In the genomic region with DNA sequence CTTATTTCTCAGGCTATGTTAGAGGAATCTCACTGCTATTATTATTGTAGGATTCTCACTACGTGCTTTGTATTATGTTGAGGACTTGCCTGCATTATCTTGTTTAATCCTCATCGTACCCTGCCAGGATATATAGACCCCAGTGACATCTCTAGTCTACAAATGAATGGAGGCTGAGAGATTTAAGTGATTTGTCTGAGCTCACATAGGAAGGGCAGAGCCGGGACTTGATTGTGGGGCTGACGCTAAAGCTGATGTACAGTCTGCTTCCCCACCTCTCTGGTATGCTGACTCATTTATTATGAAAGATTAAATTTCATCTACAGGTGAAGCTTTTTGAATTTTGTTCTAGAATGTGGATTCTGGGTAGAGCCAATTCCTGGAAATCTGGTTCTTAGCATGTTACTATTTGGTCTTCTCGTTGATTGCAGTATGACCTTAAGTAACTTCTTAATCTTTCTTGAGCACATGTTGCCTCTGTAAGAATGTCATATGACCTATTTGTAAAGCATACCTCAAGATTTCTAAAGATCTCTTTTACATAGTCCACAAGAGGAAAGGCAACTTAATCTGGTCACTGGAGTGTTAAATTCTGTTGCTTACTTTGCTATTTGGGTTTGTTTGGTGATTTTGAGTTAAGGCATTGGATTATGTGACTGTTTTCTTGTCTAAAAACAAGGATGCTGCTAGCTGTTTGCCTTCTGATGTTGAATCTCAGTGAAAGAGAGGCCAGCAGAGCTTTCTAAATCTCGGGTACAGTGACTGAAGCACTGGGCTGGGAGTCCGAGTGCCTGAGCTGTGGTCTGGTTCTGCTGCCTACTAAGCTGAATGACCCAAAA, we compare ENCODE assay signal across 12 cellular contexts. TPM values are rescaled to one million over a fixed set of nuclear protein-coding genes. Genes with fewer than 3 reads are reported as not detected.
DNase-seq lines count a peak whose midpoint lies in the region; ATAC-seq, FAIRE-seq and TF ChIP-seq lines count a peak whose summit lies in the region.
"Had no signal": no experiment of that assay in that cellular context is flagged by ENCODE, and none has a peak within 500 bp of the region (broad histone marks: within the 10 kb centered on the region; RNA-seq: fewer than 3 reads in every experiment).

No MANE protein-coding gene starts in this region.

- no peaks in the 10 kb centered on the region for H3K9me3 ChIP-seq in right atrium auricular region
- H3K9me3 ChIP-seq in adipocyte (ENCODE audit: control insufficient read depth, low read length), result no peaks in the 10 kb centered on the region
- H3K9me3 ChIP-seq in HepG2 (ENCODE audit: low read length), result no peaks in the 10 kb centered on the region

- H3K27ac ChIP-seq in right atrium auricular region, result no peak overlapping the region
- H3K27ac ChIP-seq in HepG2 (ENCODE audit: extremely low read length, insufficient read depth, low read length), result peak overlapping the region; percentile 8
- H3K27ac ChIP-seq: cardiac muscle cell had no signal

- H3K27me3 ChIP-seq in right atrium auricular region (no peaks in the 10 kb centered on the region), adipocyte (replicated peaks; ENCODE audit: control insufficient read depth, insufficient read depth, low read length) (no peaks in the 10 kb centered on the region), HepG2 (ENCODE audit: control insufficient read depth in 1 of 2, insufficient read depth in 2 of 2, low read length in 2 of 2) (no peaks in the 10 kb centered on the region)
- H3K27me3 ChIP-seq: cardiac muscle cell had no signal

- H3K27me3 Mint-ChIP-seq in activated T-helper 2 cell treated with anti-CD3 and anti-CD28 coated beads, Interferon-gamma antibody, Interleukin-2, Interleukin-4, amounts not matched to agents 10 μg/mL and 5 μg/mL and 100 μg/mL, durations not matched to agents 14 hours and 24 hours and 36 hours (ENCODE audit: low read depth), result no peaks in the 10 kb centered on the region
- H3K27me3 Mint-ChIP-seq: memory B cell had no signal

- H3K4me2 ChIP-seq in HepG2 (ENCODE audit: low read depth, low read length), result no peak overlapping the region

- no peak for FAIRE-seq in HepG2 (lab: Jason Lieb, UNC)
- FAIRE-seq: D721Med had no signal

- H3K36me3 Mint-ChIP-seq in activated T-helper 2 cell treated with anti-CD3 and anti-CD28 coated beads, Interferon-gamma antibody, Interleukin-2, Interleukin-4, amounts not matched to agents 10 μg/mL and 5 μg/mL and 100 μg/mL, durations not matched to agents 14 hours and 24 hours and 36 hours (ENCODE audit: low read depth), result peaks cover 38% of the 10 kb centered on the region

- no peak overlapping the region for H3K27ac Mint-ChIP-seq in activated T-helper 2 cell treated with anti-CD3 and anti-CD28 coated beads, Interferon-gamma antibody, Interleukin-2, Interleukin-4, amounts not matched to agents 10 μg/mL and 5 μg/mL and 100 μg/mL, durations not matched to agents 14 hours and 24 hours and 36 hours
- H3K27ac Mint-ChIP-seq: memory B cell had no signal

- peaks cover 60% of the 10 kb centered on the region for H3K4me1 Mint-ChIP-seq in activated T-helper 2 cell treated with anti-CD3 and anti-CD28 coated beads, Interferon-gamma antibody, Interleukin-2, Interleukin-4, amounts not matched to agents 10 μg/mL and 5 μg/mL and 100 μg/mL, durations not matched to agents 14 hours and 24 hours and 36 hours (ENCODE audit: low read depth)

- no peak for TF ChIP-seq RAD21 in HepG2 (CRISPR knock-in tag; IDR thresholded peaks at IDR 0.05)

- TF ChIP-seq EP300 in HepG2 (IDR thresholded peaks at IDR 0.05; ENCODE audit: low read depth in 2 of 2, low read length in 2 of 2), result no peak
- TF ChIP-seq EP300 in HepG2 (CRISPR knock-in tag; IDR thresholded peaks at IDR 0.05; ENCODE audit: borderline replicate concordance), result no peak

- POLR2A ChIA-PET in HepG2 (lab: Yijun Ruan, JAX), result no interaction called here

- no peaks in the 10 kb centered on the region for H3K9me3 Mint-ChIP-seq in activated T-helper 2 cell treated with anti-CD3 and anti-CD28 coated beads, Interferon-gamma antibody, Interleukin-2, Interleukin-4, amounts not matched to agents 10 μg/mL and 5 μg/mL and 100 μg/mL, durations not matched to agents 14 hours and 24 hours and 36 hours
- H3K9me3 Mint-ChIP-seq: memory B cell had no signal

- BruUV-seq in HepG2 (replicated peaks; lab: Mats Ljungman, UMichigan), result no TSS peak

- peaks cover 0 to 41% of the 10 kb centered on the region in 2 donors for H3K4me1 ChIP-seq in right atrium auricular region
- peaks cover 59% of the 10 kb centered on the region for H3K4me1 ChIP-seq in adipocyte (ENCODE audit: control insufficient read depth, insufficient read depth, low read length)
- H3K4me1 ChIP-seq in HepG2 (ENCODE audit: insufficient read depth, low read length), result peaks cover 40% of the 10 kb centered on the region

- peaks cover 86% of the 10 kb centered on the region for H3K79me2 ChIP-seq in HepG2 (ENCODE audit: insufficient read depth, low read length)

- H3K9ac ChIP-seq in adipocyte (ENCODE audit: low read length) (peak overlapping the region; percentile 61), HepG2 (ENCODE audit: insufficient read depth, low read depth, low read length) (no peak overlapping the region)

- ATAC-seq in Right ventricle myocardium superior (ENCODE audit: poor library complexity) (peak; percentile 38), HepG2 (no peak), GM18505 (IDR thresholded peaks at IDR 0.05; ENCODE audit: unreplicated experiment) (no peak)

- CTCF ChIA-PET in HepG2 (lab: Yijun Ruan, JAX; ENCODE audit: low intra/inter-chr PET ratio, low total read pairs), result no interaction called here

- TF ChIP-seq POLR2A in HepG2 (IDR thresholded peaks at IDR 0.05; ENCODE audit: insufficient read depth in 1 of 2, low read depth in 2 of 2, low read length in 2 of 2) (no peak), GM18505 (IDR thresholded peaks at IDR 0.05; ENCODE audit: borderline replicate concordance, extremely low read depth, insufficient read depth, insufficient read length) (no peak)

- H2AFZ ChIP-seq in HepG2 (ENCODE audit: low read length), result no peak overlapping the region

- H3K4me3 ChIP-seq in right atrium auricular region, result no peak overlapping the region
- peak overlapping the region; percentile 61 for H3K4me3 ChIP-seq in adipocyte (ENCODE audit: low read length)
- no peak overlapping the region for H3K4me3 ChIP-seq in HepG2 (replicated peaks in 1 of 3; ENCODE audit: insufficient read depth in 1 of 3, low read depth in 2 of 3, low read length in 3 of 3)
- H3K4me3 ChIP-seq: cardiac muscle cell had no signal

- H3K4me3 Mint-ChIP-seq in activated T-helper 2 cell treated with anti-CD3 and anti-CD28 coated beads, Interferon-gamma antibody, Interleukin-2, Interleukin-4, amounts not matched to agents 10 μg/mL and 5 μg/mL and 100 μg/mL, durations not matched to agents 14 hours and 24 hours and 36 hours (ENCODE audit: low read depth), result no peak overlapping the region
- H3K4me3 Mint-ChIP-seq: memory B cell had no signal

- H4K20me1 ChIP-seq in HepG2 (ENCODE audit: insufficient read depth, low read length), result 0 out of 2 replicates have a peak, but pooled peaks cover 2% of the 10 kb centered on the region

- in situ Hi-C loops in HepG2 (cut with HindIII; ENCODE audit: extremely low pct_ligation_motif_present, low pct_unique_long_range_greater_than_20kb), result no loop called here

- DNase-seq in Right ventricle myocardium superior (no peak), right atrium auricular region (ENCODE audit: low spot score) (no peak), adipocyte (ENCODE audit: low read depth) (peak; percentile 21), HepG2 (ENCODE audit: low spot score) (no peak), NCI-H510A (lab: John Stamatoyannopoulos, UW) (no peak)
- no peak for DNase-seq in stimulated activated CD4-positive, alpha-beta T cell treated with anti-CD3 and anti-CD28 coated beads, Interleukin-15, amount 100 ng/mL, for 24 hours
- no peak for DNase-seq in activated T-helper 2 cell treated with anti-CD3 and anti-CD28 coated beads, Interferon-gamma antibody, Interleukin-2, Interleukin-4, amounts not matched to agents 10 μg/mL and 5 μg/mL and 100 μg/mL, durations not matched to agents 14 hours and 24 hours and 36 hours (ENCODE audit: low spot score)
- DNase-seq: SHP77 had no signal

- intact Hi-C loops in Right ventricle myocardium superior (cut with DNase I) (no loop called here), HepG2 (cut with micrococcal nuclease; ENCODE audit: unreplicated experiment) (no loop called here)
- intact Hi-C loops in activated T-helper 2 cell treated with anti-CD3 and anti-CD28 coated beads, Interferon-gamma antibody, Interleukin-2, Interleukin-4, amounts not matched to agents 10 μg/mL and 5 μg/mL and 100 μg/mL, durations not matched to agents 14 hours and 24 hours and 36 hours (cut with micrococcal nuclease), result no loop called here

- H3K36me3 ChIP-seq in right atrium auricular region, result no peaks in the 10 kb centered on the region
- H3K36me3 ChIP-seq in adipocyte (ENCODE audit: control insufficient read depth, insufficient read depth, low read length, severe bottlenecking), result no peaks in the 10 kb centered on the region
- peaks cover 0 to 9% of the 10 kb centered on the region in 2 experiments; a peak in 4 of 5 replicates for H3K36me3 ChIP-seq in HepG2 (replicated peaks in 1 of 2; ENCODE audit: control insufficient read depth in 1 of 2, insufficient read depth in 2 of 2, low read length in 2 of 2)
- H3K36me3 ChIP-seq: cardiac muscle cell had no signal

- TF ChIP-seq CTCF in right atrium auricular region (IDR thresholded peaks at IDR 0.05) (no peak), HepG2 (CRISPR knock-in tag; IDR thresholded peaks at IDR 0.05) (no peak)

- WGBS in HepG2 (ENCODE audit: low lambda C conversion rate), result 93% methylated on average over 7 of the region's 7 CpGs

RNA-seq across cellular contexts. Expression of a gene that starts 12.4 kb away (rescaled TPM):
- total RNA-seq in Right ventricle myocardium superior (47.4 TPM), right atrium auricular region (10 to 100 TPM; 58.6 to 62.6 TPM), HepG2 (2016; rRNA removed; fragmentation: Illumina TruSeq; extraction: Trizol) (175 and 204 TPM in 2 replicates)
- 260 and 296 TPM in 2 replicates for total RNA-seq in HepG2 (2016; cell fraction: cytosol; rRNA removed; fragmentation: Illumina TruSeq; extraction: Trizol; ENCODE audit: low read depth)
- 189 and 192 TPM in 2 replicates for total RNA-seq in HepG2 (2016; cell fraction: insoluble cytoplasmic fraction; rRNA removed; fragmentation: Illumina TruSeq; extraction: Trizol)
- total RNA-seq in HepG2 (2016; cell fraction: membrane; rRNA removed; fragmentation: Illumina TruSeq; extraction: Trizol), result 531 and 570 TPM in 2 replicates
- total RNA-seq in HepG2 (2016; cell fraction: nucleus; rRNA removed; fragmentation: Illumina TruSeq; extraction: Trizol), result 102 and 120 TPM in 2 replicates
- polyA plus RNA-seq in HepG2 (2011; rRNA removed), result 96.9 and 123 TPM in 2 replicates
- polyA plus RNA-seq in HepG2 (2011; cell fraction: cytosol; rRNA removed), result 57.9 and 89.7 TPM in 2 replicates
- 22.0 and 27.5 TPM in 2 replicates for polyA plus RNA-seq in HepG2 (2011; cell fraction: nucleus; rRNA removed)
- polyA plus RNA-seq in HepG2 (2012), result 128 and 134 TPM in 2 replicates
- polyA plus RNA-seq in HepG2 (2016; cell fraction: cytosol; fragmentation: Illumina TruSeq; extraction: Trizol; ENCODE audit: low read depth), result 385 and 459 TPM in 2 replicates
- 218 and 221 TPM in 2 replicates for polyA plus RNA-seq in HepG2 (2016; cell fraction: insoluble cytoplasmic fraction; fragmentation: Illumina TruSeq; extraction: Trizol; ENCODE audit: low read depth)
- 534 and 554 TPM in 2 replicates for polyA plus RNA-seq in HepG2 (2016; cell fraction: membrane; fragmentation: Illumina TruSeq; extraction: Trizol; ENCODE audit: low read depth)
- 143 and 144 TPM in 2 replicates for polyA plus RNA-seq in HepG2 (2016; cell fraction: nucleus; fragmentation: Illumina TruSeq; extraction: Trizol; ENCODE audit: insufficient read depth, low read depth)
- polyA minus RNA-seq in HepG2 (2011; rRNA and poly(A)+ RNA removed; ENCODE audit: low replicate concordance), result 23.0 and 41.2 TPM in 2 replicates
- polyA minus RNA-seq in HepG2 (2011; cell fraction: cytosol; rRNA and poly(A)+ RNA removed), result 66.7 and 68.9 TPM in 2 replicates
- 50.9 and 56.4 TPM in 2 replicates for polyA minus RNA-seq in HepG2 (2011; cell fraction: nucleus; rRNA and poly(A)+ RNA removed)
- 73.9 and 75.8 TPM in 2 replicates for total RNA-seq in activated T-helper 2 cell treated with anti-CD3 and anti-CD28 coated beads, Interferon-gamma antibody, Interleukin-2, Interleukin-4, amounts not matched to agents 10 μg/mL and 5 μg/mL and 100 μg/mL, durations not matched to agents 14 hours and 24 hours and 36 hours

RNA-seq across cellular contexts. Expression of a gene that starts 40.6 kb away (rescaled TPM):
- total RNA-seq in Right ventricle myocardium superior (2.5 TPM), right atrium auricular region (1 to 10 TPM in 1 of 2 donors, under 1 TPM in 1; 0.67 to 1.6 TPM), HepG2 (2016; rRNA removed; fragmentation: Illumina TruSeq; extraction: Trizol) (not detected in 2 replicates)
- not detected in 2 replicates for total RNA-seq in HepG2 (2016; cell fraction: cytosol; rRNA removed; fragmentation: Illumina TruSeq; extraction: Trizol; ENCODE audit: low read depth)
- total RNA-seq in HepG2 (2016; cell fraction: insoluble cytoplasmic fraction; rRNA removed; fragmentation: Illumina TruSeq; extraction: Trizol), result not detected in 2 replicates
- not detected in 2 replicates for total RNA-seq in HepG2 (2016; cell fraction: membrane; rRNA removed; fragmentation: Illumina TruSeq; extraction: Trizol)
- total RNA-seq in HepG2 (2016; cell fraction: nucleus; rRNA removed; fragmentation: Illumina TruSeq; extraction: Trizol), result not detected in 2 replicates
- polyA plus RNA-seq in HepG2 (2011; rRNA removed), result not detected in 2 replicates
- polyA plus RNA-seq in HepG2 (2011; cell fraction: cytosol; rRNA removed), result not detected in 2 replicates
- polyA plus RNA-seq in HepG2 (2011; cell fraction: nucleus; rRNA removed), result not detected in 2 replicates
- polyA plus RNA-seq in HepG2 (2012), result 0.19 and 0.24 TPM in 2 replicates
- polyA plus RNA-seq in HepG2 (2016; cell fraction: cytosol; fragmentation: Illumina TruSeq; extraction: Trizol; ENCODE audit: low read depth), result not detected in 2 replicates
- polyA plus RNA-seq in HepG2 (2016; cell fraction: insoluble cytoplasmic fraction; fragmentation: Illumina TruSeq; extraction: Trizol; ENCODE audit: low read depth), result not detected in 2 replicates
- not detected in 2 replicates for polyA plus RNA-seq in HepG2 (2016; cell fraction: membrane; fragmentation: Illumina TruSeq; extraction: Trizol; ENCODE audit: low read depth)
- polyA plus RNA-seq in HepG2 (2016; cell fraction: nucleus; fragmentation: Illumina TruSeq; extraction: Trizol; ENCODE audit: insufficient read depth, low read depth), result not detected in 2 replicates
- polyA minus RNA-seq in HepG2 (2011; rRNA and poly(A)+ RNA removed; ENCODE audit: low replicate concordance), result not detected in 2 replicates
- polyA minus RNA-seq in HepG2 (2011; cell fraction: cytosol; rRNA and poly(A)+ RNA removed), result not detected in 2 replicates
- not detected in 2 replicates for polyA minus RNA-seq in HepG2 (2011; cell fraction: nucleus; rRNA and poly(A)+ RNA removed)
- not detected in 2 replicates for total RNA-seq in activated T-helper 2 cell treated with anti-CD3 and anti-CD28 coated beads, Interferon-gamma antibody, Interleukin-2, Interleukin-4, amounts not matched to agents 10 μg/mL and 5 μg/mL and 100 μg/mL, durations not matched to agents 14 hours and 24 hours and 36 hours
- total RNA-seq: cardiac muscle cell had no signal

RNA-seq across cellular contexts. Expression of a gene that starts 52.0 kb away (rescaled TPM):
- total RNA-seq in Right ventricle myocardium superior (not detected), right atrium auricular region (not detected), HepG2 (2016; rRNA removed; fragmentation: Illumina TruSeq; extraction: Trizol) (0.11 and 0.15 TPM in 2 replicates)
- total RNA-seq in HepG2 (2016; cell fraction: cytosol; rRNA removed; fragmentation: Illumina TruSeq; extraction: Trizol; ENCODE audit: low read depth), result 0.09 and 0.10 TPM in 2 replicates
- 0.06 and 0.11 TPM in 2 replicates for total RNA-seq in HepG2 (2016; cell fraction: insoluble cytoplasmic fraction; rRNA removed; fragmentation: Illumina TruSeq; extraction: Trizol)
- 0.10 TPM in 1 of 2 replicates, not detected in the other for total RNA-seq in HepG2 (2016; cell fraction: membrane; rRNA removed; fragmentation: Illumina TruSeq; extraction: Trizol)
- 0.40 and 0.50 TPM in 2 replicates for total RNA-seq in HepG2 (2016; cell fraction: nucleus; rRNA removed; fragmentation: Illumina TruSeq; extraction: Trizol)
- 0.01 and 0.05 TPM in 2 replicates for polyA plus RNA-seq in HepG2 (2011; rRNA removed)
- polyA plus RNA-seq in HepG2 (2011; cell fraction: cytosol; rRNA removed), result 0.04 and 0.09 TPM in 2 replicates
- 0.06 and 0.10 TPM in 2 replicates for polyA plus RNA-seq in HepG2 (2011; cell fraction: nucleus; rRNA removed)
- polyA plus RNA-seq in HepG2 (2012), result 0.04 TPM in 1 of 2 replicates, not detected in the other
- polyA plus RNA-seq in HepG2 (2016; cell fraction: cytosol; fragmentation: Illumina TruSeq; extraction: Trizol; ENCODE audit: low read depth), result 0.05 TPM in 1 of 2 replicates, not detected in the other
- polyA plus RNA-seq in HepG2 (2016; cell fraction: insoluble cytoplasmic fraction; fragmentation: Illumina TruSeq; extraction: Trizol; ENCODE audit: low read depth), result 0.08 TPM in 1 of 2 replicates, not detected in the other
- polyA plus RNA-seq in HepG2 (2016; cell fraction: membrane; fragmentation: Illumina TruSeq; extraction: Trizol; ENCODE audit: low read depth), result 0.06 TPM in 1 of 2 replicates, not detected in the other
- 0.20 and 0.56 TPM in 2 replicates for polyA plus RNA-seq in HepG2 (2016; cell fraction: nucleus; fragmentation: Illumina TruSeq; extraction: Trizol; ENCODE audit: insufficient read depth, low read depth)
- polyA minus RNA-seq in HepG2 (2011; rRNA and poly(A)+ RNA removed; ENCODE audit: low replicate concordance), result 0.05 TPM in 1 of 2 replicates, not detected in the other
- polyA minus RNA-seq in HepG2 (2011; cell fraction: cytosol; rRNA and poly(A)+ RNA removed), result not detected in 2 replicates
- 0.25 and 0.26 TPM in 2 replicates for polyA minus RNA-seq in HepG2 (2011; cell fraction: nucleus; rRNA and poly(A)+ RNA removed)
- total RNA-seq in activated T-helper 2 cell treated with anti-CD3 and anti-CD28 coated beads, Interferon-gamma antibody, Interleukin-2, Interleukin-4, amounts not matched to agents 10 μg/mL and 5 μg/mL and 100 μg/mL, durations not matched to agents 14 hours and 24 hours and 36 hours, result 0.07 TPM in 1 of 2 replicates, not detected in the other
- polyA plus RNA-seq: cardiac muscle cell had no signal
